In genomic region chr12:49730050-49730449, GRCh38 we compare ENCODE assay signal across 32 cellular contexts. TPM values are rescaled to one million over a fixed set of nuclear protein-coding genes. Genes with fewer than 3 reads are reported as not detected.
DNase-seq lines count a peak whose midpoint lies in the region; ATAC-seq, FAIRE-seq and TF ChIP-seq lines count a peak whose summit lies in the region.
"Had no signal": no experiment of that assay in that cellular context is flagged by ENCODE, and none has a peak within 500 bp of the region (broad histone marks: within the 10 kb centered on the region; RNA-seq: fewer than 3 reads in every experiment).

No MANE protein-coding gene starts in this region.

- FAIRE-seq in K562 (lab: Jason Lieb, UNC): no peak
- FAIRE-seq: A204.1, A549, D721Med had no signal

- in situ Hi-C loops in K562 (cut with MboI) (no loop called here), GM13977 (cut with MboI; ENCODE audit: low pct_unique_long_range_greater_than_20kb, low sequenced_read_pairs, unreplicated experiment) (no loop called here)

- POLR2A ChIA-PET in HEK293 (lab: Yijun Ruan, JAX): no interaction called here
- POLR2A ChIA-PET in K562 (lab: Yijun Ruan, JAX): no interaction called here

- no peaks in the 10 kb centered on the region for H3K79me2 ChIP-seq in K562 (ENCODE audit: control insufficient read depth, insufficient read depth, low read length)

- intact Hi-C loops in K562 (cut with micrococcal nuclease) (no loop called here), sciatic nerve (cut with DNase I) (no loop called here)

- H3K4me1 ChIP-seq in HEK293 (ENCODE audit: control insufficient read depth, insufficient read depth, low read length) (no peaks in the 10 kb centered on the region), K562 (replicated peaks in 1 of 2; ENCODE audit: control insufficient read depth in 2 of 2, insufficient read depth in 2 of 2, low read length in 2 of 2) (peaks cover 0 to 20% of the 10 kb centered on the region in 2 experiments; a peak in 3 of 5 replicates)
- H3K4me1 ChIP-seq: A549, BE2C, BLaER1, Caco-2 had no signal

- no peaks in the 10 kb centered on the region for H4K20me1 ChIP-seq in K562 (replicated peaks; ENCODE audit: control insufficient read depth, insufficient read depth, low read length)
- H4K20me1 ChIP-seq: BLaER1; BLaER1 treated with 17β-estradiol and CSF1 and Interleukin-3, amounts not matched to agents 10 nM and 100 nM had no signal

- TF ChIP-seq CTCF in HEK293 (tag by site-specific recombination; IDR thresholded peaks at IDR 0.05) (no peak), K562 (IDR thresholded peaks at IDR 0.05 in 2 of 3, conservative IDR thresholded peaks at IDR 0.05 in 1 of 3; ENCODE audit: insufficient read depth in 2 of 3, low read depth in 1 of 3, low read length in 3 of 3) (no peak), GM13977 (IDR thresholded peaks at IDR 0.05; ENCODE audit: extremely low read depth, insufficient read depth, missing control alignments) (no peak)

- H3K27ac ChIP-seq in HEK293 (ENCODE audit: extremely low read depth, low read depth, low read length) (no peak overlapping the region), K562 (ENCODE audit: extremely low read depth, low read depth, low read length) (no peak overlapping the region)
- H3K27ac ChIP-seq: 22Rv1; A549; BLaER1; BLaER1 treated with 17β-estradiol and CSF1 and Interleukin-3, amounts not matched to agents 10 nM and 100 nM; C4-2B had no signal

- H3K9ac ChIP-seq in K562 (ENCODE audit: insufficient read depth in 1 of 2, low read depth in 2 of 2, low read length in 2 of 2): no peak overlapping the region
- H3K9ac ChIP-seq: BLaER1; BLaER1 treated with 17β-estradiol and CSF1 and Interleukin-3, amounts not matched to agents 10 nM and 100 nM had no signal

- ATAC-seq in K562 (no peak), sciatic nerve (no peak)
- ATAC-seq: CD8-positive, alpha-beta T cell had no signal

- no peak for TF ChIP-seq RAD21 in K562 (CRISPR knock-in tag; conservative IDR thresholded peaks at IDR 0.05 in 1 of 2, IDR thresholded peaks at IDR 0.05 in 1 of 2)

- no peaks in the 10 kb centered on the region for H3K9me3 ChIP-seq in HEK293 (ENCODE audit: control insufficient read depth, insufficient read depth, low read depth, low read length)
- H3K9me3 ChIP-seq in K562 (replicated peaks; ENCODE audit: control insufficient read depth, insufficient read depth, low read depth, low read length): no peaks in the 10 kb centered on the region
- H3K9me3 ChIP-seq: A549, BE2C, Caco-2 had no signal

- CTCF ChIA-PET in HEK293 (lab: Yijun Ruan, JAX): interaction anchor here (1.7 kb wide), 1 partner anchor 11 kb away, joined by 8 read pairs; the partner anchor contains the start of gene TMBIM6
- CTCF ChIA-PET in K562 (lab: Yijun Ruan, JAX; ENCODE audit: low intra/inter-chr PET ratio): no interaction called here

- no peaks in the 10 kb centered on the region for H3K9me1 ChIP-seq in K562 (ENCODE audit: control insufficient read depth, insufficient read depth, low read length)

- H3K36me3 ChIP-seq in HEK293 (ENCODE audit: control insufficient read depth in 2 of 2, insufficient read depth in 1 of 2, low read length in 2 of 2) (no peaks in the 10 kb centered on the region), K562 (ENCODE audit: control insufficient read depth, insufficient read depth, low read length) (no peaks in the 10 kb centered on the region)
- H3K36me3 ChIP-seq: BE2C; BLaER1; BLaER1 treated with 17β-estradiol and CSF1 and Interleukin-3, amounts not matched to agents 10 nM and 100 nM had no signal

- no peak overlapping the region for H2AFZ ChIP-seq in K562 (ENCODE audit: low read depth, low read length)

- DNase-seq in OCI-M1 (lab: John Stamatoyannopoulos, UW): peak; percentile 43
- DNase-seq in K562 (ENCODE audit: extremely low read depth in 1 of 4, low spot score in 3 of 4): no peak
- no peak for DNase-seq in GM13977 (ENCODE audit: low spot score)
- DNase-seq in sciatic nerve (ENCODE audit: low spot score): no peak
- DNase-seq in pons (ENCODE audit: low spot score): no peak
- DNase-seq: 8988T; ACHN; AML-193; BE2C; C1 segment of cervical spinal cord; Calu3; CD4-positive, alpha-beta memory T cell; CD4-positive, alpha-beta T cell; CD4-positive, CD25-positive, alpha-beta regulatory T cell; CD8-positive, alpha-beta memory T cell; CD8-positive, alpha-beta T cell; COR-L47; DMS 273 treated with DMSO at 0.1 percent for 48 hours; DMS153; DMS79; DMS79 treated with DMSO at 0.1 percent for 48 hours; DND-41; EL had no signal

- no peak for TF ChIP-seq EP300 in K562 (IDR thresholded peaks at IDR 0.05; ENCODE audit: low read length)

- no peak overlapping the region for H3K4me3 ChIP-seq in HEK293 (ENCODE audit: low read depth, low read length)
- no peak overlapping the region for H3K4me3 ChIP-seq in K562
- H3K4me3 ChIP-seq: A549; BLaER1; BLaER1 treated with 17β-estradiol and CSF1 and Interleukin-3, amounts not matched to agents 10 nM and 100 nM had no signal

- no peak for TF ChIP-seq POLR2A in K562 (conservative IDR thresholded peaks at IDR 0.05)

- 9% methylated on average over 1 of the region's 1 CpG for WGBS in K562 (ENCODE audit: insufficient coverage, low coverage, missing lambda C conversion rate)

- no peak overlapping the region for H3K4me2 ChIP-seq in K562 (ENCODE audit: insufficient read depth, low read length)
- H3K4me2 ChIP-seq: A549, BLaER1 had no signal

- BruUV-seq in K562 (replicated peaks; lab: Mats Ljungman, UMichigan): no TSS peak

- H3K27me3 ChIP-seq in K562 (ENCODE audit: control insufficient read depth in 2 of 2, insufficient read depth in 2 of 2, low read length in 2 of 2): no peaks in the 10 kb centered on the region
- H3K27me3 ChIP-seq: BLaER1; BLaER1 treated with 17β-estradiol and CSF1 and Interleukin-3, amounts not matched to agents 10 nM and 100 nM had no signal

TF ChIP-seq in HEK293, 187 proteins besides CTCF, POLR2A, EP300 and RAD21 (continues in another document):
- TF ChIP-seq ZNF133 (tag by site-specific recombination; IDR thresholded peaks at IDR 0.05): no peak
- TF ChIP-seq WT1 (tag by site-specific recombination; IDR thresholded peaks at IDR 0.05): no peak

TF ChIP-seq in K562, 482 proteins besides CTCF, POLR2A, EP300 and RAD21 (continues in another document):
- TF ChIP-seq ZNF668 (CRISPR knock-in tag; IDR thresholded peaks at IDR 0.05) (no peak), ARID2 (IDR thresholded peaks at IDR 0.05) (no peak)
- TF ChIP-seq, protein P1, sequence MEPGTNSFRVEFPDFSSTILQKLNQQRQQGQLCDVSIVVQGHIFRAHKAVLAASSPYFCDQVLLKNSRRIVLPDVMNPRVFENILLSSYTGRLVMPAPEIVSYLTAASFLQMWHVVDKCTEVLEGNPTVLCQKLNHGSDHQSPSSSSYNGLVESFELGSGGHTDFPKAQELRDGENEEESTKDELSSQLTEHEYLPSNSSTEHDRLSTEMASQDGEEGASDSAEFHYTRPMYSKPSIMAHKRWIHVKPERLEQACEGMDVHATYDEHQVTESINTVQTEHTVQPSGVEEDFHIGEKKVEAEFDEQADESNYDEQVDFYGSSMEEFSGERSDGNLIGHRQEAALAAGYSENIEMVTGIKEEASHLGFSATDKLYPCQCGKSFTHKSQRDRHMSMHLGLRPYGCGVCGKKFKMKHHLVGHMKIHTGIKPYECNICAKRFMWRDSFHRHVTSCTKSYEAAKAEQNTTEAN (CRISPR knock-in tag; IDR thresholded peaks at IDR 0.05): no peak

RNA-seq across cellular contexts. Expression of gene TMBIM6, which starts 11.3 kb away (rescaled TPM):
- 401 and 445 TPM in 2 replicates for total RNA-seq in K562 (2011; cell fraction: chromatin; rRNA removed; ENCODE audit: low replicate concordance)
- 407 and 460 TPM in 2 replicates for total RNA-seq in K562 (2011; cell fraction: nucleolus; rRNA removed)
- 608 and 797 TPM in 2 replicates for total RNA-seq in K562 (2011; cell fraction: nucleoplasm; rRNA removed)
- total RNA-seq in K562 (2014; rRNA removed): 147 and 188 TPM in 2 replicates
- total RNA-seq in K562 (2014; rRNA removed; fragmentation: Illumina TruSeq; extraction: Trizol): 268 and 290 TPM in 2 replicates
- total RNA-seq in K562 (2015; rRNA removed; fragmentation: Illumina TruSeq; extraction: Trizol): 247 and 254 TPM in 2 replicates
- total RNA-seq in K562 (2021): 322 and 355 TPM in 2 replicates
- polyA plus RNA-seq in K562 (2011; rRNA removed): 357 and 403 TPM in 2 replicates
- polyA plus RNA-seq in K562 (2011; cell fraction: cytosol; rRNA removed): 276 and 434 TPM in 2 replicates
- 186 and 273 TPM in 2 replicates for polyA plus RNA-seq in K562 (2011; cell fraction: nucleus; rRNA removed)
- 452 and 476 TPM in 2 replicates for polyA plus RNA-seq in K562 (2012)
- 325 and 352 TPM in 2 replicates for polyA plus RNA-seq in K562 (2014; fragmentation: Illumina TruSeq; extraction: Trizol)
- polyA plus RNA-seq in K562 (2014; fragmentation: Nextera tagmentation; extraction: Ambion mirVana): 1,000 to 10,000 TPM; 1,205 to 1,288 TPM
- 197 and 209 TPM in 2 replicates for polyA plus RNA-seq in K562 (2014; rRNA removed)
- polyA minus RNA-seq in K562 (2011; rRNA and poly(A)+ RNA removed): 220 and 237 TPM in 2 replicates
- 91.4 and 130 TPM in 2 replicates for polyA minus RNA-seq in K562 (2011; cell fraction: cytosol; rRNA and poly(A)+ RNA removed)
- 50.4 and 88.6 TPM in 2 replicates for polyA minus RNA-seq in K562 (2011; cell fraction: nucleus; rRNA and poly(A)+ RNA removed)
- total RNA-seq in sciatic nerve: 396 TPM

RNA-seq across cellular contexts. Expression of gene FMNL3, which starts 22.8 kb away (rescaled TPM):
- 38.8 and 46.8 TPM in 2 replicates for total RNA-seq in K562 (2011; cell fraction: chromatin; rRNA removed; ENCODE audit: low replicate concordance)
- total RNA-seq in K562 (2011; cell fraction: nucleolus; rRNA removed): 17.4 and 19.8 TPM in 2 replicates
- total RNA-seq in K562 (2011; cell fraction: nucleoplasm; rRNA removed): 20.3 and 21.7 TPM in 2 replicates
- total RNA-seq in K562 (2014; rRNA removed) (8.8 and 9.5 TPM in 2 replicates), K562 (2014; rRNA removed; fragmentation: Illumina TruSeq; extraction: Trizol) (6.8 and 7.9 TPM in 2 replicates), K562 (2015; rRNA removed; fragmentation: Illumina TruSeq; extraction: Trizol) (6.4 and 7.1 TPM in 2 replicates), K562 (2021) (11.1 and 14.4 TPM in 2 replicates), sciatic nerve (64.8 TPM)
- polyA plus RNA-seq in K562 (2011; rRNA removed) (6.9 and 7.0 TPM in 2 replicates), K562 (2014; fragmentation: Illumina TruSeq; extraction: Trizol) (6.7 and 7.7 TPM in 2 replicates), K562 (2014; fragmentation: Nextera tagmentation; extraction: Ambion mirVana) (under 1 TPM; 0.49 to 0.53 TPM), K562 (2014; rRNA removed) (5.4 and 7.4 TPM in 2 replicates)
- polyA plus RNA-seq in K562 (2011; cell fraction: cytosol; rRNA removed): 5.4 and 7.5 TPM in 2 replicates
- polyA plus RNA-seq in K562 (2011; cell fraction: nucleus; rRNA removed): 22.2 and 25.7 TPM in 2 replicates
- polyA plus RNA-seq in K562 (2012): 8.6 and 13.4 TPM in 2 replicates
- 17.9 and 21.0 TPM in 2 replicates for polyA minus RNA-seq in K562 (2011; rRNA and poly(A)+ RNA removed)
- polyA minus RNA-seq in K562 (2011; cell fraction: cytosol; rRNA and poly(A)+ RNA removed): 8.6 and 11.9 TPM in 2 replicates
- 8.9 and 16.9 TPM in 2 replicates for polyA minus RNA-seq in K562 (2011; cell fraction: nucleus; rRNA and poly(A)+ RNA removed)

Comparison
In these comparisons a context has a peak if more than half of its experiments do, and no peak if none do; other contexts are left out.
1. Of the 44 proteins assayed by ChIP-seq in both K562 and HEK293: peak only in K562: TSHZ1; only in HEK293: ATF2; in both: none; in neither: 42.